12 cellular contexts compared by ENCODE assay signal in the genomic region with DNA sequence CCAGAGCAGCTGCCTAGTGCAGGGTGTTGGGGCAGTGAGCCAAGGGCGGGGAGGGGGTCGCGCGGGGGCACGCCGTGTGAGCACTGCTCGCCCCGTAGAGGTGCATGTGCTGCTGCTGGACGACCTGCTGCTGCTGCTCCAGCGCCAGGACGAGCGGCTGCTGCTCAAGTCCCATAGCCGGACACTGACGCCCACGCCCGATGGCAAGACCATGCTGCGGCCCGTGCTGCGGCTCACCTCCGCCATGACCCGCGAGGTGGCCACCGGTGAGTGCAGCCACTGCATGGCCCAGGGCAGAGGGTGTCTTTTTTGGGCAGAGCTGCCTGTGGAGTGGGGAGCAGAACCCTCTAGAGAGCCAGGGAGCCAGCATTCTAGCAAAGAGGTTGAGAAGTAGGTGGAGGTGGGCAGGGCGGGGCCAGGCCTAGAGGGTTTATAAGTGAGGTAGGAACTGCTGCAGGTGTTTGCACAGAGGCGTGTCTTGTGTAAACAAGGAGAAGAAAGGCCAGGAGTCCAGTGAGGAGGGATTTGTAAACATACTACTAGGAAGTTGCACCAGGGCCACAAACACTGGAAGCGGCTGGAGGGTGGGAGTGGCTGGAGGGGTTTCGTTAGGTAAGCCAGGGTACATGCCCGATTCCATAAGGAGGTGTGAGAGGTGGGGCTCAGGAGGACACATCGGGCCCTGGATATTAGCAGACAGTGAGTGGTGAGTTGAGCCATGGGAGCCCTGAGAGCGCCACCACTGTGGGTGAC. TPM values are rescaled to one million over a fixed set of nuclear protein-coding genes. Genes with fewer than 3 reads are reported as not detected.
A peak's percentile ranks its signal among the peaks of the same experiment; 100 is the strongest.
DNase-seq lines count a peak whose midpoint lies in the region; ATAC-seq and TF ChIP-seq lines count a peak whose summit lies in the region.
"Had no signal": no experiment of that assay in that cellular context is flagged by ENCODE, and none has a peak within 500 bp of the region (broad histone marks: within the 10 kb centered on the region; RNA-seq: fewer than 3 reads in every experiment).

No MANE protein-coding gene starts in this region.

- CTCF ChIA-PET in activated CD8-positive, alpha-beta T cell treated with anti-CD3 and anti-CD28 coated beads for 36 hours (lab: Charles Lee) = interaction anchor here (1.3 kb wide), 1 partner anchor 17 kb away, joined by 3 read pairs; no protein-coding TSS in a partner anchor

- no peak overlapping the region for H3K4me3 Mint-ChIP-seq in activated CD8-positive, alpha-beta T cell treated with anti-CD3 and anti-CD28 coated beads for 36 hours
- H3K4me3 Mint-ChIP-seq: dendritic cell treated with granulocyte-macrophage colony-stimulating factor and Interleukin-4, amounts not matched to agents 40 ng/mL and 50 ng/mL, for 4 days; nephron had no signal

- no peaks in the 10 kb centered on the region for H3K27me3 ChIP-seq in mucosa of rectum (ENCODE audit: control insufficient read depth in 2 of 2, insufficient read depth in 2 of 2, low read length in 2 of 2)

- H3K9me3 Mint-ChIP-seq in activated CD8-positive, alpha-beta T cell treated with anti-CD3 and anti-CD28 coated beads for 36 hours = no peaks in the 10 kb centered on the region
- H3K9me3 Mint-ChIP-seq: dendritic cell treated with granulocyte-macrophage colony-stimulating factor and Interleukin-4, amounts not matched to agents 40 ng/mL and 50 ng/mL, for 4 days; nephron had no signal

- H3K36me3 ChIP-seq in mucosa of rectum (ENCODE audit: control insufficient read depth in 2 of 2, insufficient read depth in 2 of 2, low read length in 2 of 2) = peaks cover 52 to 55% of the 10 kb centered on the region in 2 donors

- H3K9ac ChIP-seq in mucosa of rectum (ENCODE audit: low read depth in 1 of 2, low read length in 2 of 2) = peak overlapping the region; percentile 83

- H3K4me3 ChIP-seq in mucosa of rectum (ENCODE audit: low read length in 2 of 2) = peak overlapping the region; percentile 61 to 71

- POLR2A ChIA-PET in activated CD8-positive, alpha-beta T cell treated with anti-CD3 and anti-CD28 coated beads for 36 hours (lab: Charles Lee) = interaction anchor here (0.9 to 5.7 kb wide), 9 partner anchors 8 to 40 kb away, joined by 3 to 38 read pairs (median 4); no protein-coding TSS in a partner anchor

- H3K9me3 ChIP-seq in mucosa of rectum (ENCODE audit: control insufficient read depth in 2 of 2, low read length in 2 of 2) = no peaks in the 10 kb centered on the region

- H3K4me1 ChIP-seq in mucosa of rectum (ENCODE audit: control insufficient read depth in 2 of 2, insufficient read depth in 2 of 2, low read length in 2 of 2) = peaks cover 26 to 32% of the 10 kb centered on the region in 2 donors

- H3K27ac ChIP-seq in mucosa of rectum (ENCODE audit: low read depth in 2 of 2, low read length in 2 of 2) = peak overlapping the region; percentile 94 to 95

- no peak for TF ChIP-seq CTCF in activated CD8-positive, alpha-beta T cell treated with anti-CD3 and anti-CD28 coated beads for 36 hours (IDR thresholded peaks at IDR 0.05)

- intact Hi-C loops in activated CD8-positive, alpha-beta T cell treated with anti-CD3 and anti-CD28 coated beads for 36 hours (cut with micrococcal nuclease) = no loop called here

- peak overlapping the region; percentile 48 for H3K27ac Mint-ChIP-seq in activated CD8-positive, alpha-beta T cell treated with anti-CD3 and anti-CD28 coated beads for 36 hours
- H3K27ac Mint-ChIP-seq: dendritic cell treated with granulocyte-macrophage colony-stimulating factor and Interleukin-4, amounts not matched to agents 40 ng/mL and 50 ng/mL, for 4 days; nephron had no signal

- H3K4me1 Mint-ChIP-seq in activated CD8-positive, alpha-beta T cell treated with anti-CD3 and anti-CD28 coated beads for 36 hours (ENCODE audit: low read depth) = peaks cover 47% of the 10 kb centered on the region
- H3K4me1 Mint-ChIP-seq: nephron had no signal

- DNase-seq in DMS53 (lab: John Stamatoyannopoulos, UW) = peak; percentile 98
- DNase-seq in NCI-H187 treated with DMSO at 0.1 percent for 48 hours (lab: John Stamatoyannopoulos, UW) = peak; percentile 97
- no peak for DNase-seq in activated CD8-positive, alpha-beta T cell treated with anti-CD3 and anti-CD28 coated beads for 36 hours
- no peak for DNase-seq in midbrain (lab: John Stamatoyannopoulos, UW)
- no peak for DNase-seq in globus pallidus (ENCODE audit: low spot score)
- DNase-seq in ecto neural progenitor cell (ENCODE audit: low spot score) = no peak
- no peak for DNase-seq in cerebellar nuclear complex (lab: John Stamatoyannopoulos, UW)
- DNase-seq: KBM-7, T1000 had no signal

- no peak for ATAC-seq in activated CD8-positive, alpha-beta T cell treated with anti-CD3 and anti-CD28 coated beads for 36 hours

- no peaks in the 10 kb centered on the region for H3K27me3 Mint-ChIP-seq in activated CD8-positive, alpha-beta T cell treated with anti-CD3 and anti-CD28 coated beads for 36 hours

- H3K36me3 Mint-ChIP-seq in activated CD8-positive, alpha-beta T cell treated with anti-CD3 and anti-CD28 coated beads for 36 hours (ENCODE audit: low read depth) = peaks cover 54% of the 10 kb centered on the region

RNA-seq across cellular contexts. Expression of a gene that starts 21.3 kb away (rescaled TPM):
- total RNA-seq in activated CD8-positive, alpha-beta T cell treated with anti-CD3 and anti-CD28 coated beads for 36 hours = 100 to 1,000 TPM; 307 to 308 TPM

RNA-seq across cellular contexts. Expression of a gene that starts 24.0 kb away (rescaled TPM):
- total RNA-seq in activated CD8-positive, alpha-beta T cell treated with anti-CD3 and anti-CD28 coated beads for 36 hours = 1 to 10 TPM; 1.5 to 1.6 TPM

RNA-seq across cellular contexts. Expression of a gene that starts 27.2 kb away (rescaled TPM):
- total RNA-seq in activated CD8-positive, alpha-beta T cell treated with anti-CD3 and anti-CD28 coated beads for 36 hours = 10 to 100 TPM; 19.3 to 21.0 TPM

RNA-seq across cellular contexts. Expression of a gene that starts 44.2 kb away (rescaled TPM):
- 1,000 to 10,000 TPM; 3,454 to 3,479 TPM for total RNA-seq in activated CD8-positive, alpha-beta T cell treated with anti-CD3 and anti-CD28 coated beads for 36 hours

RNA-seq across cellular contexts. Expression of a gene that starts 54.8 kb away (rescaled TPM):
- 10 to 100 TPM; 49.6 to 52.4 TPM for total RNA-seq in activated CD8-positive, alpha-beta T cell treated with anti-CD3 and anti-CD28 coated beads for 36 hours

Comparison
In these comparisons a context has a peak if more than half of its experiments do, and no peak if none do; other contexts are left out.
1. DNase-seq: peak in DMS53 (single experiment) and NCI-H187 treated with DMSO at 0.1 percent for 48 hours (single experiment); none in activated CD8-positive, alpha-beta T cell treated with anti-CD3 and anti-CD28 coated beads for 36 hours (single experiment), midbrain (single experiment), globus pallidus (single experiment), ecto neural progenitor cell (single experiment) and cerebellar nuclear complex (0 of 2).